Comparison of ENCODE assay signal across 8 cellular contexts in genomic region chr1:39104158-39105060, GRCh38.
A peak's percentile ranks its signal among the peaks of the same experiment; 100 is the strongest.
DNase-seq lines count a peak whose midpoint lies in the region; ATAC-seq and TF ChIP-seq lines count a peak whose summit lies in the region.

No MANE protein-coding gene starts in this region.

- peak; percentile 66 for DNase-seq in GM23338 (ENCODE audit: low spot score)
- DNase-seq in right cardiac atrium, result peak in 1 of 3 donors; percentile 70
- no peak for DNase-seq in retinal pigment epithelial cell (ENCODE audit: low read depth)
- DNase-seq in ACHN, result no peak
- DNase-seq in ecto neural progenitor cell (ENCODE audit: low spot score), result no peak

- peaks cover 13% of the 10 kb centered on the region; the same call in 1 of the 2 replicates for H4K20me1 ChIP-seq in GM23338 (replicated peaks; ENCODE audit: insufficient read depth)

- no peaks in the 10 kb centered on the region for H3K27me3 ChIP-seq in GM23338 (ENCODE audit: insufficient read depth)
- no peaks in the 10 kb centered on the region for H3K27me3 ChIP-seq in right cardiac atrium (ENCODE audit: control insufficient read depth, insufficient read depth)

- no peaks in the 10 kb centered on the region for H3K9me3 ChIP-seq in right cardiac atrium (ENCODE audit: control insufficient read depth, low read length)

- no peaks in the 10 kb centered on the region for H3K9me2 ChIP-seq in GM23338 (ENCODE audit: insufficient read depth)

- peaks cover 35% of the 10 kb centered on the region for H3K4me1 Mint-ChIP-seq in GM23338
- peaks cover 29% of the 10 kb centered on the region for H3K4me1 Mint-ChIP-seq in activated T-helper 17 cell treated with anti-CD3 and anti-CD28 coated beads, Interleukin-2, amount 50 U/mL, for 72 hours

- no peaks in the 10 kb centered on the region for H3K9me3 Mint-ChIP-seq in GM23338
- no peaks in the 10 kb centered on the region for H3K9me3 Mint-ChIP-seq in activated T-helper 17 cell treated with anti-CD3 and anti-CD28 coated beads, Interleukin-2, amount 50 U/mL, for 72 hours

- in situ Hi-C loops in ACHN (cut with HindIII; ENCODE audit: low pct_ligation_motif_present, low pct_unique_long_range_greater_than_20kb, low sequenced_read_pairs), result no loop called here

- peak overlapping the region; percentile 65 for H3K27ac ChIP-seq in 22Rv1
- peak overlapping the region; percentile 96; the same call in 1 of the 2 replicates for H3K27ac ChIP-seq in GM23338 (ENCODE audit: low read depth)
- peak overlapping the region; percentile 86 for H3K27ac ChIP-seq in right cardiac atrium (ENCODE audit: low read length)

- intact Hi-C loops in right cardiac atrium (cut with DNase I), result loop anchor here in 3 of 4 donors (5.0 to 10.0 kb wide), 4 partner anchors 88 to 153 kb away; no protein-coding TSS in a partner anchor

- H3K4me1 ChIP-seq in GM23338 (ENCODE audit: insufficient read depth), result peaks cover 34% of the 10 kb centered on the region
- peaks cover 9% of the 10 kb centered on the region for H3K4me1 ChIP-seq in right cardiac atrium (ENCODE audit: control insufficient read depth, insufficient read depth, low read length)

- 26% methylated on average over 25 of the region's 25 CpGs for WGBS in right cardiac atrium

- H3K4me3 ChIP-seq in GM23338 (peak overlapping the region; percentile 80), right cardiac atrium (ENCODE audit: low read length) (peak overlapping the region; percentile 65), retinal pigment epithelial cell (ENCODE audit: low read length) (peak overlapping the region; percentile 61)

- H2AFZ ChIP-seq in GM23338, result 0 out of 2 replicates have a peak overlapping the region, but pooled peaks have one; percentile 6

- H3K4me3 Mint-ChIP-seq in GM23338, result peak overlapping the region; percentile 73
- H3K4me3 Mint-ChIP-seq in activated T-helper 17 cell treated with anti-CD3 and anti-CD28 coated beads, Interleukin-2, amount 50 U/mL, for 72 hours, result peak overlapping the region; percentile 61

- H3K4me2 ChIP-seq in GM23338, result peak overlapping the region; percentile 90

- H3K36me3 Mint-ChIP-seq in GM23338 (ENCODE audit: low read depth), result peaks cover 4% of the 10 kb centered on the region; the same call in 1 of the 3 replicates
- H3K36me3 Mint-ChIP-seq in activated T-helper 17 cell treated with anti-CD3 and anti-CD28 coated beads, Interleukin-2, amount 50 U/mL, for 72 hours (ENCODE audit: low read depth), result peaks cover 6% of the 10 kb centered on the region

- no peak for TF ChIP-seq CTCF in 22Rv1 (IDR thresholded peaks at IDR 0.05)
- TF ChIP-seq CTCF in GM23338 (conservative IDR thresholded peaks at IDR 0.05; ENCODE audit: low read depth in 2 of 2), result no peak
- no peak for TF ChIP-seq CTCF in retinal pigment epithelial cell (conservative IDR thresholded peaks at IDR 0.05; ENCODE audit: low read depth, low read length)

- H3K27ac Mint-ChIP-seq in GM23338, result peak overlapping the region; percentile 87
- H3K27ac Mint-ChIP-seq in activated T-helper 17 cell treated with anti-CD3 and anti-CD28 coated beads, Interleukin-2, amount 50 U/mL, for 72 hours, result no peak overlapping the region

- H3K79me2 ChIP-seq in GM23338 (replicated peaks; ENCODE audit: insufficient read depth), result peaks cover 56% of the 10 kb centered on the region

- no peaks in the 10 kb centered on the region for H3K36me3 ChIP-seq in GM23338 (ENCODE audit: insufficient read depth)

- H3F3A ChIP-seq in GM23338 (replicated peaks; ENCODE audit: low read depth), result peaks cover 22% of the 10 kb centered on the region; the same call in 1 of the 2 replicates

- peaks cover 10% of the 10 kb centered on the region for H3K27me3 Mint-ChIP-seq in GM23338 (ENCODE audit: insufficient read depth, low read depth, poor library complexity)
- no peaks in the 10 kb centered on the region for H3K27me3 Mint-ChIP-seq in activated T-helper 17 cell treated with anti-CD3 and anti-CD28 coated beads, Interleukin-2, amount 50 U/mL, for 72 hours

- ATAC-seq in GM23338 (peak; percentile 26), right cardiac atrium (peak; percentile 4 to 27), GM19467 (IDR thresholded peaks at IDR 0.05; ENCODE audit: unreplicated experiment) (no peak)
- ATAC-seq in activated T-helper 17 cell treated with anti-CD3 and anti-CD28 coated beads, Interleukin-2, amount 50 U/mL, for 72 hours (replicated peaks), result no peak

TF ChIP-seq in GM23338, 12 proteins besides CTCF, POLR2A, EP300 and RAD21:
- TF ChIP-seq ZNF331 (CRISPR knock-in tag; IDR thresholded peaks at IDR 0.05; ENCODE audit: low read depth) (no peak), ZNF114 (CRISPR knock-in tag; IDR thresholded peaks at IDR 0.05) (no peak), EZH2 (IDR thresholded peaks at IDR 0.05; ENCODE audit: low read depth, unreplicated experiment) (no peak), POLR2AphosphoS5 (IDR thresholded peaks at IDR 0.05; ENCODE audit: low read depth) (0 out of 2 replicates have a peak, but pooled peaks have one; percentile 20)

Comparison
In these comparisons a context has a peak if more than half of its experiments do, and no peak if none do; other contexts are left out.
1. ATAC-seq: peak in GM23338 (single experiment) and right cardiac atrium (2 of 2); none in activated T-helper 17 cell treated with anti-CD3 and anti-CD28 coated beads, Interleukin-2, amount 50 U/mL, for 72 hours (single experiment) and GM19467 (single experiment).
2. Peak in every context shown above with its lines, with median percentiles within 50 percentile points of each other: H3K27ac ChIP-seq and H3K4me3 ChIP-seq.